ENCODE assay signal across 22 cellular contexts in the genomic region with DNA sequence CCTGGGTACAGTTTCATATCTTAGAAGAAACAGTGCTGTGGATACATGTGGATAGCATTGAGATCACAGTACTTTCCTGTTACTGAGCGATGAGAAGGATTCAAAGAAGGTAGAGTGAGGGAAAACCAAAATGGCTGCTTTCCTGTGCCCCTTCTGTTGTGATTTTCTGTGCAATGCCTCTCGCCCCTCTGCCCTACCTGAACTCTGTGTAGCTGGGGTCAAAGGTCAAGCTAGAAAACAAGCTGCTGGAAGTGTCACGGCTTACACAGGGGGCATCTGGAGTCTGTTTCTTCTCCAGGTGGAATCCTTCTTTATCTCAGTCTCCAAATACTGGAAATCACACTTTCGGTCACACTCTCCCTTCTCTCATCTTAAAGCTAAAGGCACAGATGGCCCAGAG. TPM values are rescaled to one million over a fixed set of nuclear protein-coding genes. Genes with fewer than 3 reads are reported as not detected.
DNase-seq lines count a peak whose midpoint lies in the region; ATAC-seq lines count a peak whose summit lies in the region.
"Had no signal": no experiment of that assay in that cellular context is flagged by ENCODE, and none has a peak within 500 bp of the region (broad histone marks: within the 10 kb centered on the region; RNA-seq: fewer than 3 reads in every experiment).

No MANE protein-coding gene starts in this region.

- peak overlapping the region; percentile 90 for H3K27ac Mint-ChIP-seq in activated naive CD4-positive, alpha-beta T cell treated with anti-CD3 and anti-CD28 coated beads for 36 hours
- peak overlapping the region; percentile 94 for H3K27ac Mint-ChIP-seq in activated naive CD8-positive, alpha-beta T cell treated with anti-CD3 and anti-CD28 coated beads, Interleukin-2, amount 50 U/mL, for 24 hours
- peak overlapping the region; percentile 80 for H3K27ac Mint-ChIP-seq in stimulated activated effector memory CD8-positive, alpha-beta T cell treated with anti-CD3 and anti-CD28 coated beads, Interleukin-12 subunit alpha, Interleukin-12 subunit beta, amount 100 ng/mL, for 72 hours
- H3K27ac Mint-ChIP-seq: memory B cell, naive B cell had no signal

- no peak for ATAC-seq in activated naive CD8-positive, alpha-beta T cell treated with anti-CD3 and anti-CD28 coated beads, Interleukin-2, amount 50 U/mL, for 24 hours
- no peak for ATAC-seq in stimulated activated effector memory CD8-positive, alpha-beta T cell treated with anti-CD3 and anti-CD28 coated beads, Interleukin-12 subunit alpha, Interleukin-12 subunit beta, amount 100 ng/mL, for 72 hours
- ATAC-seq in HG03159 (IDR thresholded peaks at IDR 0.05; ENCODE audit: unreplicated experiment) (no peak), GM18517 (IDR thresholded peaks at IDR 0.05; ENCODE audit: unreplicated experiment) (no peak)
- ATAC-seq: heart left ventricle, left colon had no signal

- DNase-seq in activated naive CD4-positive, alpha-beta T cell treated with anti-CD3 and anti-CD28 coated beads for 36 hours = no peak
- no peak for DNase-seq in activated naive CD4-positive, alpha-beta T cell treated with anti-CD3 and anti-CD28 coated beads, Interleukin-2, amount 50 U/mL, for 16 hours
- DNase-seq in SK-N-DZ (ENCODE audit: low spot score) (peak; percentile 48), foreskin melanocyte (no peak)
- DNase-seq in activated naive CD8-positive, alpha-beta T cell treated with anti-CD3 and anti-CD28 coated beads, Interleukin-2, amount 50 U/mL, for 24 hours = no peak
- no peak for DNase-seq in stimulated activated effector memory CD8-positive, alpha-beta T cell treated with anti-CD3 and anti-CD28 coated beads, Interleukin-12 subunit alpha, Interleukin-12 subunit beta, amount 100 ng/mL, for 72 hours (ENCODE audit: low spot score in 2 of 2)
- DNase-seq: activated CD4-positive, CD25-positive, alpha-beta regulatory T cell; activated gamma-delta T cell treated with Interleukin-2 at 50 U/mL for 16 hours; cerebellar nuclear complex; heart left ventricle; left colon; naive B cell; NCI-H1694 treated with DMSO at 0.1 percent for 48 hours; NCI-H526; ovary; stimulated activated CD4-positive, alpha-beta T cell treated with anti-CD3 and anti-CD28 coated beads, Interleukin-15, amount 100 ng/mL, for 24 hours had no signal

- peaks cover 13% of the 10 kb centered on the region for H3K9me3 Mint-ChIP-seq in activated naive CD4-positive, alpha-beta T cell treated with anti-CD3 and anti-CD28 coated beads for 36 hours
- peaks cover 17% of the 10 kb centered on the region for H3K9me3 Mint-ChIP-seq in activated naive CD8-positive, alpha-beta T cell treated with anti-CD3 and anti-CD28 coated beads, Interleukin-2, amount 50 U/mL, for 24 hours
- H3K9me3 Mint-ChIP-seq in stimulated activated effector memory CD8-positive, alpha-beta T cell treated with anti-CD3 and anti-CD28 coated beads, Interleukin-12 subunit alpha, Interleukin-12 subunit beta, amount 100 ng/mL, for 72 hours = peaks cover 9% of the 10 kb centered on the region

- H3K27me3 Mint-ChIP-seq in activated naive CD4-positive, alpha-beta T cell treated with anti-CD3 and anti-CD28 coated beads for 36 hours (ENCODE audit: low read depth) = no peaks in the 10 kb centered on the region
- H3K27me3 Mint-ChIP-seq in activated naive CD8-positive, alpha-beta T cell treated with anti-CD3 and anti-CD28 coated beads, Interleukin-2, amount 50 U/mL, for 24 hours = no peaks in the 10 kb centered on the region
- H3K27me3 Mint-ChIP-seq: memory B cell had no signal

- CTCF ChIA-PET in activated naive CD4-positive, alpha-beta T cell treated with anti-CD3 and anti-CD28 coated beads for 36 hours (lab: Charles Lee) = interaction anchor here (0.9 to 4.3 kb wide), 6 partner anchors 10 to 317 kb away, joined by 3 to 71 read pairs (median 21); no protein-coding TSS in a partner anchor

- no peak overlapping the region for H3K4me3 Mint-ChIP-seq in activated naive CD4-positive, alpha-beta T cell treated with anti-CD3 and anti-CD28 coated beads for 36 hours
- no peak overlapping the region for H3K4me3 Mint-ChIP-seq in activated naive CD8-positive, alpha-beta T cell treated with anti-CD3 and anti-CD28 coated beads, Interleukin-2, amount 50 U/mL, for 24 hours
- no peak overlapping the region for H3K4me3 Mint-ChIP-seq in stimulated activated effector memory CD8-positive, alpha-beta T cell treated with anti-CD3 and anti-CD28 coated beads, Interleukin-12 subunit alpha, Interleukin-12 subunit beta, amount 100 ng/mL, for 72 hours
- H3K4me3 Mint-ChIP-seq: memory B cell, naive B cell had no signal

- intact Hi-C loops in activated naive CD4-positive, alpha-beta T cell treated with anti-CD3 and anti-CD28 coated beads for 36 hours (cut with micrococcal nuclease) = loop anchor here (5.0 kb wide), 2 partner anchors 770 to 1155 kb away; a partner anchor contains a TSS

- peaks cover 71% of the 10 kb centered on the region for H3K4me1 Mint-ChIP-seq in activated naive CD4-positive, alpha-beta T cell treated with anti-CD3 and anti-CD28 coated beads for 36 hours (ENCODE audit: low read depth)
- peaks cover 60% of the 10 kb centered on the region for H3K4me1 Mint-ChIP-seq in activated naive CD8-positive, alpha-beta T cell treated with anti-CD3 and anti-CD28 coated beads, Interleukin-2, amount 50 U/mL, for 24 hours
- peaks cover 49% of the 10 kb centered on the region for H3K4me1 Mint-ChIP-seq in stimulated activated effector memory CD8-positive, alpha-beta T cell treated with anti-CD3 and anti-CD28 coated beads, Interleukin-12 subunit alpha, Interleukin-12 subunit beta, amount 100 ng/mL, for 72 hours

- H3K36me3 Mint-ChIP-seq in activated naive CD4-positive, alpha-beta T cell treated with anti-CD3 and anti-CD28 coated beads for 36 hours (ENCODE audit: low read depth) = peaks cover 13% of the 10 kb centered on the region
- peaks cover 25% of the 10 kb centered on the region for H3K36me3 Mint-ChIP-seq in activated naive CD8-positive, alpha-beta T cell treated with anti-CD3 and anti-CD28 coated beads, Interleukin-2, amount 50 U/mL, for 24 hours (ENCODE audit: low read depth)
- no peaks in the 10 kb centered on the region for H3K36me3 Mint-ChIP-seq in stimulated activated effector memory CD8-positive, alpha-beta T cell treated with anti-CD3 and anti-CD28 coated beads, Interleukin-12 subunit alpha, Interleukin-12 subunit beta, amount 100 ng/mL, for 72 hours

RNA-seq across cellular contexts. Expression of a gene that starts 27.0 kb away (rescaled TPM):
- total RNA-seq in activated naive CD4-positive, alpha-beta T cell treated with anti-CD3 and anti-CD28 coated beads for 36 hours = under 1 TPM in 1 of 2 experiments, not detected in 1; 0.21 TPM
- polyA plus RNA-seq in SK-N-DZ (2014; cell fraction: cytosol; rRNA removed) = not detected in 2 replicates
- not detected in 2 replicates for polyA plus RNA-seq in SK-N-DZ (2014; cell fraction: nucleus; rRNA removed)
- total RNA-seq: heart left ventricle, left colon, LHCN-M2, right atrium auricular region had no signal
- polyA plus RNA-seq: AG04450, heart left ventricle, ovary had no signal
